In genomic region chr13:59439776-59440428, GRCh38 we compare ENCODE assay signal across 7 cellular contexts.
"Had no signal": no experiment of that assay in that cellular context is flagged by ENCODE, and none has a peak within 500 bp of the region (broad histone marks: within the 10 kb centered on the region; RNA-seq: fewer than 3 reads in every experiment).

No MANE protein-coding gene starts in this region.

- H3K27ac ChIP-seq: HL-60 had no signal

- H3K36me3 Mint-ChIP-seq: IgD-negative memory B cell had no signal

- H3K27ac Mint-ChIP-seq: IgD-negative memory B cell had no signal

- H3K4me3 ChIP-seq: K562 had no signal

- DNase-seq: IMR-90, KBM-7 had no signal

- H3K4me1 Mint-ChIP-seq: IgD-negative memory B cell had no signal

- FAIRE-seq: HepG2, HTR-8/SVneo, K562 had no signal
